Comparison of ENCODE assay signal across 8 cellular contexts in genomic region chr10:50659016-50659864, GRCh38. TPM values are rescaled to one million over a fixed set of nuclear protein-coding genes. Genes with fewer than 3 reads are reported as not detected.
DNase-seq lines count a peak whose midpoint lies in the region; ATAC-seq and TF ChIP-seq lines count a peak whose summit lies in the region.
"Not testable (repeated sequence)": the region's sequence is repeated elsewhere in the genome, so short reads cannot be mapped to it uniquely, and the experiment has no call there.

No MANE protein-coding gene starts in this region.

- H2AFZ ChIP-seq in PC-3 (ENCODE audit: low read length) (peak overlapping the region; percentile 77), parathyroid adenoma (peak overlapping the region; percentile 89)

- POLR2A ChIA-PET in CD4-positive, alpha-beta memory T cell (lab: Charles Lee; ENCODE audit: partially characterized antibody), result interaction anchor here (1.3 to 1.4 kb wide), 2 partner anchors 34 to 37 kb away, joined by 5 to 9 read pairs; no protein-coding TSS in a partner anchor
- POLR2A ChIA-PET in PC-3 (lab: Charles Lee; ENCODE audit: unreplicated experiment), result not testable (repeated sequence)

- H3K4me1 Mint-ChIP-seq in CD4-positive, alpha-beta memory T cell, result peaks cover 0 to 14% (median 9%) of the 10 kb centered on the region in 4 donors
- not testable (repeated sequence) for H3K4me1 Mint-ChIP-seq in activated naive CD4-positive, alpha-beta T cell treated with anti-CD3 and anti-CD28 coated beads, Interleukin-2, amount 50 U/mL, for 24 hours

- H3K27ac ChIP-seq in CD4-positive, alpha-beta memory T cell (ENCODE audit: low read depth, low read length); HUES6 (ENCODE audit: low read depth, low read length); PC-3 (ENCODE audit: low read length); duodenal mucosa (ENCODE audit: low read depth, low read length); left lung; parathyroid adenoma; aorta (ENCODE audit: low read depth in 1 of 2, low read length in 2 of 2): not testable (repeated sequence)

- H3K9ac ChIP-seq in HUES6 (ENCODE audit: low read length); PC-3 (ENCODE audit: low read length); duodenal mucosa (ENCODE audit: low read depth in 1 of 2, low read length in 2 of 2); parathyroid adenoma: not testable (repeated sequence)

- H3K4me1 ChIP-seq in CD4-positive, alpha-beta memory T cell (ENCODE audit: insufficient read depth, low read length); HUES6 (ENCODE audit: control insufficient read depth, insufficient read depth, low read length); PC-3 (ENCODE audit: insufficient read depth, low read length); duodenal mucosa (ENCODE audit: control insufficient read depth in 1 of 2, insufficient read depth in 2 of 2, low read length in 2 of 2); left lung; parathyroid adenoma; aorta (ENCODE audit: control insufficient read depth in 1 of 2, insufficient read depth in 2 of 2, low read length in 2 of 2): not testable (repeated sequence)

- H3K9me3 Mint-ChIP-seq in CD4-positive, alpha-beta memory T cell; activated naive CD4-positive, alpha-beta T cell treated with anti-CD3 and anti-CD28 coated beads, Interleukin-2, amount 50 U/mL, for 24 hours: not testable (repeated sequence)

- H3K4me3 ChIP-seq in CD4-positive, alpha-beta memory T cell (ENCODE audit: low read length in 2 of 2), result peak overlapping the region in 1 of 2 donors; percentile 32
- H3K4me3 ChIP-seq in HUES6 (ENCODE audit: low read depth, low read length) (peak overlapping the region; percentile 39), duodenal mucosa (ENCODE audit: low read depth in 1 of 2, low read length in 2 of 2) (peak overlapping the region; percentile 43 to 79), left lung (peak overlapping the region; percentile 28 to 31)
- not testable (repeated sequence) for H3K4me3 ChIP-seq in PC-3 (ENCODE audit: low read length); parathyroid adenoma (ENCODE audit: low read depth, low read length); aorta (ENCODE audit: low read length in 2 of 2)

- TF ChIP-seq CTCF in PC-3 (conservative IDR thresholded peaks at IDR 0.05; ENCODE audit: low read depth, low read length); left lung (IDR thresholded peaks at IDR 0.05); parathyroid adenoma (IDR thresholded peaks at IDR 0.05): not testable (repeated sequence)

- H3K9me3 ChIP-seq in CD4-positive, alpha-beta memory T cell (ENCODE audit: control insufficient read depth in 1 of 2, low read length in 2 of 2); HUES6 (ENCODE audit: control insufficient read depth, insufficient read depth, low read depth, low read length); PC-3 (ENCODE audit: low read length); duodenal mucosa (ENCODE audit: control insufficient read depth in 1 of 2, low read length in 2 of 2); left lung; parathyroid adenoma (ENCODE audit: control insufficient read depth, low read length); aorta (ENCODE audit: control insufficient read depth, low read length): not testable (repeated sequence)

- BruUV-seq in PC-3 (replicated peaks; lab: Mats Ljungman, UMichigan), result not testable (repeated sequence)

- intact Hi-C loops in CD4-positive, alpha-beta memory T cell (cut with micrococcal nuclease); left lung (cut with DNase I); aorta (cut with DNase I): not testable (repeated sequence)
- intact Hi-C loops in PC-3 (cut with micrococcal nuclease), result loop anchor here (10.0 kb wide), 1 partner anchor 434 kb away; no protein-coding TSS in a partner anchor

- H3K27me3 ChIP-seq in CD4-positive, alpha-beta memory T cell (ENCODE audit: insufficient read depth, low read length); HUES6 (ENCODE audit: control insufficient read depth, insufficient read depth, low read length); duodenal mucosa (ENCODE audit: control insufficient read depth in 1 of 2, insufficient read depth in 2 of 2, low read length in 2 of 2); left lung; parathyroid adenoma (ENCODE audit: control insufficient read depth, insufficient read depth, low read length); aorta (ENCODE audit: control insufficient read depth in 1 of 2, insufficient read depth in 2 of 2, low read length in 1 of 2): not testable (repeated sequence)
- H3K27me3 ChIP-seq in PC-3 (ENCODE audit: low read length), result peaks cover 25% of the 10 kb centered on the region

- CTCF ChIA-PET in CD4-positive, alpha-beta memory T cell (lab: Charles Lee; ENCODE audit: partially characterized antibody), result interaction anchor here (0.7 to 1.8 kb wide), 5 partner anchors 10 to 84 kb away, joined by 3 to 5 read pairs (median 4); no protein-coding TSS in a partner anchor
- CTCF ChIA-PET in PC-3 (lab: Charles Lee), result not testable (repeated sequence)

- not testable (repeated sequence) for H4K20me1 ChIP-seq in PC-3 (ENCODE audit: low read length)

- WGBS in aorta, 2 donors, result 92 to 94% methylated on average over 34 to 35 of the region's 35 CpGs

- H3K36me3 ChIP-seq in CD4-positive, alpha-beta memory T cell (ENCODE audit: insufficient read depth, low read length); HUES6 (ENCODE audit: control insufficient read depth, insufficient read depth, low read length); PC-3 (ENCODE audit: low read depth, low read length); duodenal mucosa (ENCODE audit: control insufficient read depth in 1 of 2, insufficient read depth in 2 of 2, low read length in 2 of 2); left lung; parathyroid adenoma (ENCODE audit: control insufficient read depth, insufficient read depth, low read length); aorta (ENCODE audit: control insufficient read depth in 1 of 2, insufficient read depth in 2 of 2, low read length in 1 of 2): not testable (repeated sequence)

- not testable (repeated sequence) for H3K36me3 Mint-ChIP-seq in CD4-positive, alpha-beta memory T cell; activated naive CD4-positive, alpha-beta T cell treated with anti-CD3 and anti-CD28 coated beads, Interleukin-2, amount 50 U/mL, for 24 hours

- H3K4me2 ChIP-seq in PC-3 (ENCODE audit: low read length), result peak overlapping the region; percentile 72; the same call in 1 of the 2 replicates
- H3K4me2 ChIP-seq in parathyroid adenoma (ENCODE audit: low read length), result not testable (repeated sequence)

- peak overlapping the region in 1 of 7 donors; percentile 46 for H3K27ac Mint-ChIP-seq in CD4-positive, alpha-beta memory T cell
- not testable (repeated sequence) for H3K27ac Mint-ChIP-seq in activated naive CD4-positive, alpha-beta T cell treated with anti-CD3 and anti-CD28 coated beads, Interleukin-2, amount 50 U/mL, for 24 hours

- H3K27me3 Mint-ChIP-seq in CD4-positive, alpha-beta memory T cell; activated naive CD4-positive, alpha-beta T cell treated with anti-CD3 and anti-CD28 coated beads, Interleukin-2, amount 50 U/mL, for 24 hours: not testable (repeated sequence)

- H3K79me2 ChIP-seq in PC-3 (ENCODE audit: low read length); parathyroid adenoma: not testable (repeated sequence)

- DNase-seq in CD4-positive, alpha-beta memory T cell; PC-3; left lung; aorta: not testable (repeated sequence)

- ATAC-seq in PC-3, result not testable (repeated sequence)
- ATAC-seq in left lung (peak; percentile 17), aorta (ENCODE audit: low FRiP score) (peak; percentile 15)

- H3F3A ChIP-seq in PC-3 (ENCODE audit: low read length, unreplicated experiment), result not testable (repeated sequence)

- not testable (repeated sequence) for H3K9me2 ChIP-seq in PC-3 (replicated peaks; ENCODE audit: low read length)

- peak overlapping the region in 7 of 8 donors; percentile 81 to 91 (median 85) for H3K4me3 Mint-ChIP-seq in CD4-positive, alpha-beta memory T cell
- peak overlapping the region; percentile 87 for H3K4me3 Mint-ChIP-seq in activated naive CD4-positive, alpha-beta T cell treated with anti-CD3 and anti-CD28 coated beads, Interleukin-2, amount 50 U/mL, for 24 hours

RNA-seq across cellular contexts. Expression of gene SGMS1, which starts 35.5 kb away (rescaled TPM):
- total RNA-seq in CD4-positive, alpha-beta memory T cell, result 10 to 100 TPM; 28.8 to 33.0 TPM
- polyA plus RNA-seq in CD4-positive, alpha-beta memory T cell, result 10 to 100 TPM in 1 of 2 donors, 1 to 10 TPM in 1; 10.0 to 11.7 TPM
- total RNA-seq in PC-3 (2014; rRNA removed), result 61.4 and 68.2 TPM in 2 replicates
- total RNA-seq in left lung, result 10 to 100 TPM; 47.0 to 54.0 TPM
- 10 to 100 TPM; 33.1 to 54.3 TPM for total RNA-seq in aorta
- 10 to 100 TPM in 1 of 2 donors, 1 to 10 TPM in 1; 8.9 to 11.3 TPM for polyA plus RNA-seq in aorta
